22 cellular contexts compared by ENCODE assay signal in genomic region chr22:24235315-24235714, GRCh38. TPM values are rescaled to one million over a fixed set of nuclear protein-coding genes. Genes with fewer than 3 reads are reported as not detected.
"Had no signal": no experiment of that assay in that cellular context is flagged by ENCODE, and none has a peak within 500 bp of the region (broad histone marks: within the 10 kb centered on the region; RNA-seq: fewer than 3 reads in every experiment).

No MANE protein-coding gene starts in this region.

- H3K4me3 Mint-ChIP-seq: effector memory CD8-positive, alpha-beta T cell; immature natural killer cell; natural killer cell; stimulated activated naive CD8-positive, alpha-beta T cell treated with anti-CD3 and anti-CD28 coated beads, Interleukin-15, amount 100 ng/mL, for 72 hours had no signal

- H3K9me3 ChIP-seq: esophagus squamous epithelium, lower lobe of right lung, ovary, psoas muscle, spleen, suprapubic skin, vagina had no signal

- H3K4me3 ChIP-seq: coronary artery, esophagus squamous epithelium, lower lobe of right lung, ovary, psoas muscle, skin epidermis, spleen, suprapubic skin, vagina had no signal

- H3K4me1 ChIP-seq: lower lobe of right lung, psoas muscle, suprapubic skin had no signal

- H3K27ac ChIP-seq: coronary artery, esophagus squamous epithelium, lower lobe of right lung, ovary, psoas muscle, spleen, suprapubic skin, vagina had no signal

- H3K36me3 ChIP-seq: esophagus squamous epithelium, lower lobe of right lung, ovary, suprapubic skin had no signal

- H3K36me3 Mint-ChIP-seq: immature natural killer cell, natural killer cell had no signal

- DNase-seq: effector memory CD8-positive, alpha-beta T cell; erythroblast; esophagus squamous epithelium; foreskin melanocyte; glutamatergic neuron; hypothalamus; immature natural killer cell; islet precursor cell; left ventricle myocardium superior; lower lobe of right lung; natural killer cell; ovary; psoas muscle; right cardiac atrium; spleen; stimulated activated naive CD4-positive, alpha-beta T cell; stimulated activated naive CD8-positive, alpha-beta T cell treated with anti-CD3 and anti-CD28 coated beads, Interleukin-15, amount 100 ng/mL, for 72 hours; trophoblast cell had no signal

- H3K27ac Mint-ChIP-seq: effector memory CD8-positive, alpha-beta T cell; immature natural killer cell; natural killer cell; stimulated activated naive CD8-positive, alpha-beta T cell treated with anti-CD3 and anti-CD28 coated beads, Interleukin-15, amount 100 ng/mL, for 72 hours had no signal

- H3K27me3 ChIP-seq: esophagus squamous epithelium, ovary, spleen, suprapubic skin, vagina had no signal

- H3K9me3 Mint-ChIP-seq: effector memory CD8-positive, alpha-beta T cell; immature natural killer cell; natural killer cell; stimulated activated naive CD8-positive, alpha-beta T cell treated with anti-CD3 and anti-CD28 coated beads, Interleukin-15, amount 100 ng/mL, for 72 hours had no signal

- H3K27me3 Mint-ChIP-seq: stimulated activated naive CD8-positive, alpha-beta T cell treated with anti-CD3 and anti-CD28 coated beads, Interleukin-15, amount 100 ng/mL, for 72 hours had no signal

RNA-seq across cellular contexts. Expression of gene GGT5, which starts 9.6 kb away (rescaled TPM):
- total RNA-seq: natural killer cell had no signal
- polyA plus RNA-seq: immature natural killer cell had no signal
